In genomic region chr1:151970128-151970527, GRCh38 we compare ENCODE assay signal across 19 cellular contexts.
"Had no signal": no experiment of that assay in that cellular context is flagged by ENCODE, and none has a peak within 500 bp of the region (broad histone marks: within the 10 kb centered on the region; RNA-seq: fewer than 3 reads in every experiment).

No MANE protein-coding gene starts in this region.

- H3K36me3 Mint-ChIP-seq: activated naive CD4-positive, alpha-beta T cell treated with anti-CD3 and anti-CD28 coated beads, Interleukin-2, amount 50 U/mL, for 72 hours; memory B cell; naive B cell had no signal

- H3K27ac ChIP-seq: ovary, psoas muscle, transverse colon, vagina had no signal

- H3K36me3 ChIP-seq: ovary, transverse colon, vagina had no signal

- ATAC-seq: activated naive CD4-positive, alpha-beta T cell treated with anti-CD3 and anti-CD28 coated beads, Interleukin-2, amount 50 U/mL, for 72 hours; left ventricle myocardium superior; psoas muscle; right cardiac atrium had no signal

- DNase-seq: activated CD4-positive, alpha-beta T cell treated with anti-CD3 and anti-CD28 coated beads, Interleukin-2, amount 50 U/mL, for 1 hour; activated CD8-positive, alpha-beta memory T cell treated with anti-CD3 and anti-CD28 coated beads, Interleukin-2, amount 50 U/mL, for 48 hours; activated effector memory CD4-positive, alpha-beta T cell treated with anti-CD3 and anti-CD28 coated beads, Interleukin-2, amount 50 U/mL, for 16 hours; activated T-cell treated with anti-CD3 and anti-CD28 coated beads, Interleukin-2, amount 50 U/mL, for 48 hours; amniotic stem cell; caudate nucleus; immature natural killer cell; left ventricle myocardium superior; naive B cell; ovary; psoas muscle; right cardiac atrium; T1000 had no signal

- H3K9me3 ChIP-seq: mucosa of descending colon, ovary, psoas muscle, transverse colon, vagina had no signal

- H3K4me1 Mint-ChIP-seq: immature natural killer cell had no signal

- H3K9me3 Mint-ChIP-seq: activated naive CD4-positive, alpha-beta T cell treated with anti-CD3 and anti-CD28 coated beads, Interleukin-2, amount 50 U/mL, for 72 hours; immature natural killer cell; memory B cell; stimulated activated naive CD8-positive, alpha-beta T cell treated with anti-CD3 and anti-CD28 coated beads, Interleukin-15, Interleukin-2, amounts not matched to agents 100 ng/mL and 50 ng/mL, for 24 hours had no signal

- H3K4me3 ChIP-seq: mucosa of descending colon, ovary, psoas muscle, transverse colon, vagina had no signal

- H3K27ac Mint-ChIP-seq: activated naive CD4-positive, alpha-beta T cell treated with anti-CD3 and anti-CD28 coated beads, Interleukin-2, amount 50 U/mL, for 72 hours; immature natural killer cell; memory B cell; stimulated activated naive CD8-positive, alpha-beta T cell treated with anti-CD3 and anti-CD28 coated beads, Interleukin-15, Interleukin-2, amounts not matched to agents 100 ng/mL and 50 ng/mL, for 24 hours had no signal

- H3K27me3 ChIP-seq: ovary, transverse colon, vagina had no signal

- H3K4me3 Mint-ChIP-seq: immature natural killer cell; memory B cell; naive B cell; stimulated activated naive CD8-positive, alpha-beta T cell treated with anti-CD3 and anti-CD28 coated beads, Interleukin-15, Interleukin-2, amounts not matched to agents 100 ng/mL and 50 ng/mL, for 24 hours had no signal
